7 cellular contexts compared by ENCODE assay signal in the genomic region with DNA sequence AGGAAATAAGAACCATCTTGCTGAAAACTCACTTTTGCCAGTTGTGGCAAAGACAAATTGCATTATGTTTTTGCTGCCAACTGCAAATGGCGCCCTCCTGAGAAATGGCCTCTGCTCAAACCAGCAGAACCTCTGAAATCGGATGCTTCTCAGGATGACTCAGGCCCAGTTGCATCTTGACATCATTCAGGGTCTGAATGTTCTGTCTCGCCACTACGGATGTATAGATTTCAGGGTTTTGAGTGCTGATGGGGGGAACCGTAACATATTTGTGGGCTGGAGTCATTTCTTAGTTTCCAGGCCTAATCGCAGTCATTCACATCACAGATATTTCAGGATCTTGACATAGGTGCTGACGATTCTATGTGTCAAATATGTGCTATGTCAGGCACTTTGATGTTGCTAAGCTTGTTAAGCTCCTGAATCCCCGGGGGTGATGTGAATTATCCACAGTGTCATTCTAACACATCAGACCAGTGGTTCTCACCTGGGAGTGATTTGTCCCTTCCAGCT.
DNase-seq lines count a peak whose midpoint lies in the region; ATAC-seq, FAIRE-seq and TF ChIP-seq lines count a peak whose summit lies in the region.

No MANE protein-coding gene starts in this region.

- H3K9me2 ChIP-seq in GM23338 (ENCODE audit: insufficient read depth) = peaks cover 12% of the 10 kb centered on the region

- H3K9ac ChIP-seq in K562 (ENCODE audit: insufficient read depth in 1 of 2, low read depth in 2 of 2, low read length in 2 of 2) = no peak overlapping the region
- peak overlapping the region; percentile 72 for H3K9ac ChIP-seq in smooth muscle cell (ENCODE audit: low read depth)

- H3K9me1 ChIP-seq in K562 (ENCODE audit: control insufficient read depth, insufficient read depth, low read length) = no peaks in the 10 kb centered on the region

- H3K27me3 ChIP-seq in K562 (ENCODE audit: control insufficient read depth in 2 of 2, insufficient read depth in 2 of 2, low read length in 2 of 2) = peaks cover 0 to 17% of the 10 kb centered on the region in 2 experiments; a peak in 1 of 5 replicates
- no peaks in the 10 kb centered on the region for H3K27me3 ChIP-seq in smooth muscle cell (ENCODE audit: low read depth)
- no peaks in the 10 kb centered on the region for H3K27me3 ChIP-seq in GM23338 (ENCODE audit: insufficient read depth)

- peaks cover 3 to 30% of the 10 kb centered on the region in 2 experiments; a peak in 4 of 5 replicates for H3K4me1 ChIP-seq in K562 (replicated peaks in 1 of 2; ENCODE audit: control insufficient read depth in 2 of 2, insufficient read depth in 2 of 2, low read length in 2 of 2)
- H3K4me1 ChIP-seq in smooth muscle cell (ENCODE audit: low read depth) = no peaks in the 10 kb centered on the region
- H3K4me1 ChIP-seq in GM23338 (ENCODE audit: insufficient read depth) = no peaks in the 10 kb centered on the region

- POLR2A ChIA-PET in K562 (lab: Yijun Ruan, JAX) = interaction anchor here (0.5 kb wide), 1 partner anchor 748 kb away, joined by 3 read pairs; no protein-coding TSS in a partner anchor

- H3K4me1 Mint-ChIP-seq in GM23338 = no peaks in the 10 kb centered on the region

- H3K4me3 ChIP-seq in K562 (no peak overlapping the region), smooth muscle cell (no peak overlapping the region), GM23338 (no peak overlapping the region)

- no peak overlapping the region for H3K27ac Mint-ChIP-seq in GM23338

- 19% methylated on average over 8 of the region's 8 CpGs for WGBS in K562 (ENCODE audit: insufficient coverage, low coverage, missing lambda C conversion rate)
- WGBS in smooth muscle cell (ENCODE audit: low lambda C conversion rate) = 3% methylated on average over 8 of the region's 8 CpGs

- peaks cover 5% of the 10 kb centered on the region; the same call in 2 of the 3 replicates for H3K9me3 Mint-ChIP-seq in GM23338

- ATAC-seq in GM18502 (IDR thresholded peaks at IDR 0.05; ENCODE audit: poor library complexity, unreplicated experiment) (peak; percentile 90), K562 (no peak), GM23338 (no peak), GM19324 (IDR thresholded peaks at IDR 0.05; ENCODE audit: low FRiP score, unreplicated experiment) (no peak)

- H3K36me3 ChIP-seq in K562 (ENCODE audit: control insufficient read depth, insufficient read depth, low read length) (no peaks in the 10 kb centered on the region), smooth muscle cell (ENCODE audit: low read depth) (no peaks in the 10 kb centered on the region), GM23338 (ENCODE audit: insufficient read depth) (no peaks in the 10 kb centered on the region)

- no peak overlapping the region for H3K4me2 ChIP-seq in K562 (ENCODE audit: insufficient read depth, low read length)
- H3K4me2 ChIP-seq in smooth muscle cell = peak overlapping the region; percentile 47
- H3K4me2 ChIP-seq in GM23338 = no peak overlapping the region

- H3K27ac ChIP-seq in K562 (ENCODE audit: extremely low read depth, low read depth, low read length) (no peak overlapping the region), smooth muscle cell (ENCODE audit: low read depth) (peak overlapping the region; percentile 97), GM23338 (ENCODE audit: low read depth) (no peak overlapping the region)

- in situ Hi-C loops in K562 (cut with MboI) = no loop called here

- H3F3A ChIP-seq in smooth muscle cell (ENCODE audit: low read depth) (peaks cover 7% of the 10 kb centered on the region), GM23338 (replicated peaks; ENCODE audit: low read depth) (no peaks in the 10 kb centered on the region)

- DNase-seq in HK-2 (ENCODE audit: unreplicated experiment) (peak; percentile 38), K562 (ENCODE audit: extremely low read depth in 1 of 4, low spot score in 3 of 4) (no peak), smooth muscle cell (lab: John Stamatoyannopoulos, UW; ENCODE audit: unreplicated experiment) (no peak), NCI-H446 (lab: John Stamatoyannopoulos, UW) (no peak), GM23338 (ENCODE audit: low spot score) (no peak)

- H3K79me2 ChIP-seq in K562 (ENCODE audit: control insufficient read depth, insufficient read depth, low read length) (no peaks in the 10 kb centered on the region), smooth muscle cell (ENCODE audit: low read depth) (no peaks in the 10 kb centered on the region), GM23338 (replicated peaks; ENCODE audit: insufficient read depth) (no peaks in the 10 kb centered on the region)

- peaks cover 4% of the 10 kb centered on the region for H3K27me3 Mint-ChIP-seq in GM23338 (ENCODE audit: insufficient read depth, low read depth, poor library complexity)

- no peaks in the 10 kb centered on the region for H3K9me3 ChIP-seq in K562 (replicated peaks; ENCODE audit: control insufficient read depth, insufficient read depth, low read depth, low read length)
- no peaks in the 10 kb centered on the region for H3K9me3 ChIP-seq in smooth muscle cell (replicated peaks; ENCODE audit: low read depth)

- peak; percentile 69 for FAIRE-seq in K562 (lab: Jason Lieb, UNC)

- TF ChIP-seq EP300 in K562 (IDR thresholded peaks at IDR 0.05; ENCODE audit: low read length) = no peak

- no peak for TF ChIP-seq CTCF in K562 (IDR thresholded peaks at IDR 0.05 in 2 of 3, conservative IDR thresholded peaks at IDR 0.05 in 1 of 3; ENCODE audit: insufficient read depth in 2 of 3, low read depth in 1 of 3, low read length in 3 of 3)
- peak; percentile 4 for TF ChIP-seq CTCF in smooth muscle cell (IDR thresholded peaks at IDR 0.05; ENCODE audit: borderline replicate concordance, insufficient read depth, poor library complexity, severe bottlenecking)
- no peak for TF ChIP-seq CTCF in GM23338 (conservative IDR thresholded peaks at IDR 0.05; ENCODE audit: low read depth in 2 of 2)

- BruUV-seq in K562 (replicated peaks; lab: Mats Ljungman, UMichigan) = no TSS peak

- H3K36me3 Mint-ChIP-seq in GM23338 (ENCODE audit: low read depth) = no peaks in the 10 kb centered on the region; the same call in 2 of the 3 replicates

- CTCF ChIA-PET in K562 (lab: Yijun Ruan, JAX; ENCODE audit: low intra/inter-chr PET ratio) = no interaction called here

- intact Hi-C loops in K562 (cut with micrococcal nuclease) = no loop called here

- H4K20me1 ChIP-seq in K562 (replicated peaks; ENCODE audit: control insufficient read depth, insufficient read depth, low read length) = no peaks in the 10 kb centered on the region
- no peaks in the 10 kb centered on the region for H4K20me1 ChIP-seq in smooth muscle cell (ENCODE audit: low read depth)
- H4K20me1 ChIP-seq in GM23338 (replicated peaks; ENCODE audit: insufficient read depth) = no peaks in the 10 kb centered on the region

- no peak for TF ChIP-seq RAD21 in K562 (CRISPR knock-in tag; conservative IDR thresholded peaks at IDR 0.05 in 1 of 2, IDR thresholded peaks at IDR 0.05 in 1 of 2)

- 0 out of 2 replicates have a peak overlapping the region, but pooled peaks have one; percentile 5 for H2AFZ ChIP-seq in K562 (ENCODE audit: low read depth, low read length)
- no peak overlapping the region for H2AFZ ChIP-seq in smooth muscle cell (ENCODE audit: low read depth)
- H2AFZ ChIP-seq in GM23338 = no peak overlapping the region

- TF ChIP-seq POLR2A in K562 (conservative IDR thresholded peaks at IDR 0.05) = no peak

- no peak overlapping the region for H3K4me3 Mint-ChIP-seq in GM23338

TF ChIP-seq in K562, 482 proteins besides CTCF, POLR2A, EP300 and RAD21 (continues in another document):
- no peak for TF ChIP-seq NBN (IDR thresholded peaks at IDR 0.05; ENCODE audit: low read depth)
- TF ChIP-seq FOSL1 (tag; conservative IDR thresholded peaks at IDR 0.05) = peak; percentile 50
- peak in 2 of 3 experiments; percentile 29 to 78 for TF ChIP-seq YY1 (IDR thresholded peaks at IDR 0.05; ENCODE audit: borderline replicate concordance in 1 of 3, control insufficient read depth in 1 of 3, extremely low read depth in 1 of 3, insufficient read depth in 3 of 3, insufficient read length in 1 of 3, insufficient replicate concordance in 2 of 3, low read depth in 1 of 3, low read length in 2 of 3)
- no peak for TF ChIP-seq POLR2H (tag; IDR thresholded peaks at IDR 0.05; ENCODE audit: low read depth)
- TF ChIP-seq MEIS2 (IDR thresholded peaks at IDR 0.05; ENCODE audit: partially characterized antibody) = peak; percentile 11
- TF ChIP-seq CBFB (CRISPR knock-in tag; IDR thresholded peaks at IDR 0.05) = no peak
- TF ChIP-seq ZNF175 (CRISPR knock-in tag; IDR thresholded peaks at IDR 0.05; ENCODE audit: low read depth) = no peak
- no peak for TF ChIP-seq ZNF184 (CRISPR knock-in tag; IDR thresholded peaks at IDR 0.05)
- TF ChIP-seq NFE2 (IDR thresholded peaks at IDR 0.05; ENCODE audit: low read depth) = peak; percentile 27; the same call in 1 of the 2 replicates
